ENCODE assay signal across 8 cellular contexts in genomic region chr15:39624806-39625205, GRCh38. TPM values are rescaled to one million over a fixed set of nuclear protein-coding genes. Genes with fewer than 3 reads are reported as not detected.
DNase-seq lines count a peak whose midpoint lies in the region; ATAC-seq and TF ChIP-seq lines count a peak whose summit lies in the region.

No MANE protein-coding gene starts in this region.

- peaks cover 33 to 77% (median 61%) of the 10 kb centered on the region in 4 donors for H3K4me1 ChIP-seq in transverse colon

- H3K27ac Mint-ChIP-seq in natural killer cell, result peak overlapping the region; percentile 100

- intact Hi-C loops in natural killer cell (cut with micrococcal nuclease), result loop anchor here (2.0 to 10.0 kb wide), 4 partner anchors 42 to 1050 kb away; no protein-coding TSS in a partner anchor
- intact Hi-C loops in transverse colon (cut with DNase I; ENCODE audit: low total_unique reads), result no loop called here

- no peak for TF ChIP-seq POLR2A in transverse colon (IDR thresholded peaks at IDR 0.05)

- peak; percentile 84 for DNase-seq in BJ (ENCODE audit: low read depth)
- DNase-seq in activated CD4-positive, alpha-beta T cell treated with anti-CD3 and anti-CD28 coated beads for 4 hours, result peak; percentile 42 to 59
- peak; percentile 98 for DNase-seq in dermis blood vessel endothelial cell
- peak; percentile 75 for DNase-seq in natural killer cell
- peak; percentile 74 for DNase-seq in transverse colon
- DNase-seq in COLO668 (lab: John Stamatoyannopoulos, UW; ENCODE audit: unreplicated experiment), result no peak
- no peak for DNase-seq in NCI-H446 (lab: John Stamatoyannopoulos, UW)

- H3K36me3 Mint-ChIP-seq in natural killer cell, result peaks cover 10% of the 10 kb centered on the region

- no peaks in the 10 kb centered on the region for H3K9me3 ChIP-seq in transverse colon

- H3K36me3 ChIP-seq in BJ (ENCODE audit: control insufficient read depth, insufficient read depth, low read length) (no peaks in the 10 kb centered on the region), transverse colon (no peaks in the 10 kb centered on the region)

- peak; percentile 60 for ATAC-seq in HG03196 (IDR thresholded peaks at IDR 0.05; ENCODE audit: unreplicated experiment)
- peak; percentile 57 to 83 (median 77) for ATAC-seq in natural killer cell

- H3K27me3 Mint-ChIP-seq in natural killer cell (ENCODE audit: low read depth in 2 of 2), result no peaks in the 10 kb centered on the region

- CTCF ChIA-PET in BJ (lab: Yijun Ruan, JAX), result interaction anchor here (3.2 kb wide), 1 partner anchor 132 kb away, joined by 9 read pairs; no protein-coding TSS in a partner anchor

- 0 to 34% methylated on average over 2 to 6 of the region's 6 CpGs for whole genome bisulfite sequencing in transverse colon (ENCODE audit: low coverage in 1 of 2), 2 donors

- peak overlapping the region; percentile 97 for H3K4me3 Mint-ChIP-seq in natural killer cell

- peak; percentile 43 for TF ChIP-seq CTCF in BJ (IDR thresholded peaks at IDR 0.05; ENCODE audit: insufficient read depth, low read depth, low read length)
- TF ChIP-seq CTCF in natural killer cell (IDR thresholded peaks at IDR 0.05), result no peak
- TF ChIP-seq CTCF in transverse colon (IDR thresholded peaks at IDR 0.05), result peak in 2 of 5 experiments; percentile 20 to 47

- H3K9me3 Mint-ChIP-seq in natural killer cell, result peaks cover 0 to 2% of the 10 kb centered on the region in 2 donors

- peak overlapping the region; percentile 81 to 86 (median 84) for H3K27ac ChIP-seq in transverse colon

- H3K4me3 ChIP-seq in BJ (ENCODE audit: low read depth, low read length), result no peak overlapping the region
- H3K4me3 ChIP-seq in transverse colon, result no peak overlapping the region

- H3K27me3 ChIP-seq in BJ (ENCODE audit: control insufficient read depth, insufficient read depth, low read length) (no peaks in the 10 kb centered on the region), transverse colon (no peaks in the 10 kb centered on the region)

- in situ Hi-C loops in transverse colon (cut with MboI; ENCODE audit: low pct_ligation_motif_present in 1 of 4, low pct_unique_long_range_greater_than_20kb in 1 of 4, low sequenced_read_pairs in 3 of 4), result no loop called here

- POLR2A ChIA-PET in BJ (lab: Charles Lee), result no interaction called here

- TF ChIP-seq EP300 in transverse colon (IDR thresholded peaks at IDR 0.05; ENCODE audit: low read depth), result no peak

- peaks cover 92 to 93% of the 10 kb centered on the region in 2 donors for H3K4me1 Mint-ChIP-seq in natural killer cell

RNA-seq across cellular contexts. Expression of gene THBS1, which starts 43.9 kb away (rescaled TPM):
- polyA plus RNA-seq in BJ (2011; rRNA removed), result 3,704 and 6,610 TPM in 2 replicates
- polyA minus RNA-seq in BJ (2011; rRNA and poly(A)+ RNA removed), result 19,882 and 20,500 TPM in 2 replicates
- 7,970 and 9,720 TPM in 2 replicates for total RNA-seq in dermis blood vessel endothelial cell
- total RNA-seq in natural killer cell, result 10 to 100 TPM; 27.1 to 43.3 (median 38.3) TPM
- total RNA-seq in transverse colon, result 100 to 1,000 TPM; 197 to 753 (median 410) TPM

Comparison
In these comparisons a context has a peak if more than half of its experiments do, and no peak if none do; other contexts are left out.
1. DNase-seq: peak in BJ (single experiment), activated CD4-positive, alpha-beta T cell treated with anti-CD3 and anti-CD28 coated beads for 4 hours (2 of 2), dermis blood vessel endothelial cell (single experiment), natural killer cell (single experiment) and transverse colon (single experiment); none in COLO668 (single experiment) and NCI-H446 (0 of 2).
2. RNA of gene THBS1, which starts 43.9 kb away (total RNA-seq): 7,970 to 9,720 TPM in dermis blood vessel endothelial cell; 197 to 753 TPM in transverse colon and 27.1 to 43.3 TPM in natural killer cell; every median in the first group is over 10 times any median in the second.